20 cellular contexts compared by ENCODE assay signal in the genomic region with DNA sequence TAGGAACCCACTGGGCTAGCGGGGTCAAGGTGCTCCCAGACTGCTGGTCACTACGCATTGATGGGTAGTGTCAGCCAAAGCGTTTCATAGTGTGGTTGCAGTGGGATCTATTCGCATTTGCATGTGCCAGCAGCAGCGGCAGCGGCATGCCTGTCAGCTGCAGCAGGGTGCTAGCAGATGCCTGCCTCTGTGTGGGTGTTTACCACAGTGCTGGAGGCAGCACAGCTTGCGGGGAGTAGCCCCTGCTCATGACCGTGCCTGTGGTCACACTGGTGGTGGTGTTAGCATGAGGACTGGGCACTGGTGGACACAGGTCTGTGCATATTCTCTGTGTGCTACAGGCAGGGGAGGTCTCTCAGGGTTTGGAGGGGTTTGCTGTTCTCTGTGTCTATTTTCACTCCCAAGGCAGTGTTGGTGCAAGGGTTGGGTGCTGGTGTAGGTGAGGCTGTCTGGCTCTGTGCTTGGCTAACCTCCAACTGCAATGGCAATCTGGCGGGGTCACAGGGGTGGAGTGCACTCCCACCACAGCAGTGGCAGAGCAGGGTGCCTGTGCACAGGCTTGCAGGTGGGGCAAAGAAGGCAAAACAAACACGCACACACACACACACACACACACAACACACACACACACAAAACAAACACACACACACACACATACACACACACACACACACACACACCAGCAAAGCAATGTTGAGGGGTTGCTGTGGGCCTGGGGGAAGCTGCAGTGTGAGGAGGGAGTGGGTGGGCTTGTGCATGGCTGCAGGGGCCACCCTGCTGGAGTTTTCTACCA.
"Had no signal": no experiment of that assay in that cellular context is flagged by ENCODE, and none has a peak within 500 bp of the region (broad histone marks: within the 10 kb centered on the region; RNA-seq: fewer than 3 reads in every experiment).

No MANE protein-coding gene starts in this region.

- H3K4me2 ChIP-seq: hepatocyte had no signal

- H3K27ac Mint-ChIP-seq: naive B cell; nephron; stimulated activated memory B cell treated with anti-CD40 and anti-IgM and Interleukin-4, amounts not matched to agents 10 μg/mL and 1 μg/mL and 100 μg/mL, for 72 hours; stimulated activated naive CD8-positive, alpha-beta T cell treated with anti-CD3 and anti-CD28 coated beads, Interleukin-15, Interleukin-2, amounts not matched to agents 100 ng/mL and 50 ng/mL, for 24 hours had no signal

- H3K36me3 Mint-ChIP-seq: naive B cell; stimulated activated memory B cell treated with anti-CD40 and anti-IgM and Interleukin-4, amounts not matched to agents 10 μg/mL and 1 μg/mL and 100 μg/mL, for 72 hours had no signal

- H3K4me3 Mint-ChIP-seq: naive B cell; nephron; stimulated activated memory B cell treated with anti-CD40 and anti-IgM and Interleukin-4, amounts not matched to agents 10 μg/mL and 1 μg/mL and 100 μg/mL, for 72 hours; stimulated activated naive CD8-positive, alpha-beta T cell treated with anti-CD3 and anti-CD28 coated beads, Interleukin-15, Interleukin-2, amounts not matched to agents 100 ng/mL and 50 ng/mL, for 24 hours had no signal

- H3K4me3 ChIP-seq: coronary artery, hepatocyte, lung, psoas muscle, sigmoid colon, tibial nerve had no signal

- H3K4me1 Mint-ChIP-seq: naive B cell; nephron; stimulated activated memory B cell treated with anti-CD40 and anti-IgM and Interleukin-4, amounts not matched to agents 10 μg/mL and 1 μg/mL and 100 μg/mL, for 72 hours had no signal

- H3K9me3 ChIP-seq: sigmoid colon had no signal

- ATAC-seq: left colon; left ventricle myocardium superior; psoas muscle; stimulated activated memory B cell treated with anti-CD40 and anti-IgM and Interleukin-4, amounts not matched to agents 10 μg/mL and 1 μg/mL and 100 μg/mL, for 72 hours had no signal

- DNase-seq: effector CD4-positive, alpha-beta T cell; foreskin melanocyte; left colon; left ventricle myocardium superior; mesendoderm; naive B cell; psoas muscle; sigmoid colon; small intestine; stimulated activated CD4-positive, alpha-beta T cell treated with anti-CD3 and anti-CD28 coated beads, Interleukin-12 subunit alpha, Interleukin-12 subunit beta, amount 100 ng/mL, for 4 hours; stimulated activated CD4-positive, alpha-beta T cell treated with anti-CD3 and anti-CD28 coated beads, Interleukin-2, amount 100 ng/mL, for 48 hours; stimulated activated CD8-positive, alpha-beta memory T cell treated with anti-CD3 and anti-CD28 coated beads, Interleukin-4, amount 100 ng/mL, for 48 hours had no signal

- H2AFZ ChIP-seq: hepatocyte, parathyroid adenoma had no signal

- H3K4me1 ChIP-seq: parathyroid adenoma, psoas muscle, sigmoid colon, tibial nerve had no signal

- FAIRE-seq: small intestine had no signal

- H3K27ac ChIP-seq: coronary artery, hepatocyte, parathyroid adenoma, psoas muscle, sigmoid colon, tibial nerve had no signal

- H3K79me2 ChIP-seq: hepatocyte, parathyroid adenoma had no signal

- H3K27me3 ChIP-seq: hepatocyte, sigmoid colon, tibial nerve had no signal

- H3K27me3 Mint-ChIP-seq: naive B cell; stimulated activated memory B cell treated with anti-CD40 and anti-IgM and Interleukin-4, amounts not matched to agents 10 μg/mL and 1 μg/mL and 100 μg/mL, for 72 hours had no signal

- H3K36me3 ChIP-seq: sigmoid colon, tibial nerve had no signal

- H3K9ac ChIP-seq: parathyroid adenoma had no signal
